In genomic region chr17:75913537-75914210, GRCh38 we compare ENCODE assay signal across 25 cellular contexts.
"Had no signal": no experiment of that assay in that cellular context is flagged by ENCODE, and none has a peak within 500 bp of the region (broad histone marks: within the 10 kb centered on the region; RNA-seq: fewer than 3 reads in every experiment).

No MANE protein-coding gene starts in this region.

- H3K4me3 ChIP-seq: gastrocnemius medialis, uterus had no signal

- H3K36me3 ChIP-seq: uterus had no signal

- H3K9me3 Mint-ChIP-seq: activated CD4-positive, alpha-beta T cell treated with anti-CD3 and anti-CD28 coated beads, Interleukin-2, amount 10 ng/mL, durations not matched to agents 7 days and 5 days; activated naive CD4-positive, alpha-beta T cell treated with anti-CD3 and anti-CD28 coated beads, Interleukin-2, amount 50 U/mL, for 24 hours; activated naive CD8-positive, alpha-beta T cell treated with anti-CD3 and anti-CD28 coated beads, Interleukin-2, amount 50 U/mL, for 24 hours; activated T-helper 2 cell treated with anti-CD3 and anti-CD28 coated beads, Interferon-gamma antibody, Interleukin-2, Interleukin-4, amounts not matched to agents 10 μg/mL and 5 μg/mL and 100 μg/mL, durations not matched to agents 14 hours and 24 hours and 36 hours; stimulated activated naive B cell treated with anti-CD40 and anti-IgM and Interleukin-4, amounts not matched to agents 10 μg/mL and 1 μg/mL and 100 μg/mL, for 72 hours; WTC11 had no signal

- ATAC-seq: activated CD8-positive, alpha-beta memory T cell treated with anti-CD3 and anti-CD28 coated beads, Interleukin-2, amount 10 ng/mL, durations not matched to agents 7 days and 5 days; activated CD8-positive, alpha-beta T cell treated with anti-CD3 and anti-CD28 coated beads, Interleukin-2, amount 10 ng/mL, durations not matched to agents 7 days and 5 days; activated naive CD8-positive, alpha-beta T cell treated with anti-CD3 and anti-CD28 coated beads, Interleukin-2, amount 50 U/mL, for 24 hours; gastrocnemius medialis; left cardiac atrium; left ventricle myocardium superior; right cardiac atrium; stimulated activated naive B cell treated with anti-CD40 and anti-IgM and Interleukin-4, amounts not matched to agents 10 μg/mL and 1 μg/mL and 100 μg/mL, for 72 hours; WTC11 had no signal

- DNase-seq: activated CD4-positive, alpha-beta T cell treated with anti-CD3 and anti-CD28 coated beads for 1 hour; activated CD4-positive, alpha-beta T cell treated with anti-CD3 and anti-CD28 coated beads, Interleukin-2, amount 10 ng/mL, durations not matched to agents 7 days and 5 days; activated CD8-positive, alpha-beta memory T cell treated with anti-CD3 and anti-CD28 coated beads, Interleukin-2, amount 10 ng/mL, durations not matched to agents 7 days and 5 days; activated CD8-positive, alpha-beta T cell treated with anti-CD3 and anti-CD28 coated beads, Interleukin-2, amount 10 ng/mL, durations not matched to agents 7 days and 5 days; activated naive CD8-positive, alpha-beta T cell treated with anti-CD3 and anti-CD28 coated beads, Interleukin-2, amount 50 U/mL, for 24 hours; activated T-cell treated with anti-CD3 and anti-CD28 coated beads, Interleukin-2, amount 50 U/mL, for 48 hours; amygdala; dermis blood vessel endothelial cell; effector CD8-positive, alpha-beta T cell; erythroblast; gastrocnemius medialis; glutamatergic neuron; left cardiac atrium; left ventricle myocardium superior; nucleus accumbens; right cardiac atrium; stimulated activated CD4-positive, alpha-beta T cell treated with anti-CD3 and anti-CD28 coated beads, Interleukin-15, amount 100 ng/mL, for 24 hours; stimulated activated CD4-positive, alpha-beta T cell treated with anti-CD3 and anti-CD28 coated beads, Interleukin-2, amount 100 ng/mL, for 24 hours; stimulated activated naive B cell treated with anti-CD40 and anti-IgM and Interleukin-4, amounts not matched to agents 10 μg/mL and 1 μg/mL and 100 μg/mL, for 72 hours; T-helper 2 cell; trophoblast cell; uterus had no signal

- H3K27me3 ChIP-seq: gastrocnemius medialis, uterus had no signal

- H3K4me1 ChIP-seq: gastrocnemius medialis had no signal

- H3K4me3 Mint-ChIP-seq: activated CD4-positive, alpha-beta T cell treated with anti-CD3 and anti-CD28 coated beads, Interleukin-2, amount 10 ng/mL, durations not matched to agents 7 days and 5 days; activated CD8-positive, alpha-beta memory T cell treated with anti-CD3 and anti-CD28 coated beads, Interleukin-2, amount 10 ng/mL, durations not matched to agents 7 days and 5 days; activated CD8-positive, alpha-beta T cell treated with anti-CD3 and anti-CD28 coated beads, Interleukin-2, amount 10 ng/mL, durations not matched to agents 7 days and 5 days; activated naive CD4-positive, alpha-beta T cell treated with anti-CD3 and anti-CD28 coated beads, Interleukin-2, amount 50 U/mL, for 24 hours; activated naive CD8-positive, alpha-beta T cell treated with anti-CD3 and anti-CD28 coated beads, Interleukin-2, amount 50 U/mL, for 24 hours; stimulated activated naive B cell treated with anti-CD40 and anti-IgM and Interleukin-4, amounts not matched to agents 10 μg/mL and 1 μg/mL and 100 μg/mL, for 72 hours; WTC11 had no signal

- H3K9me3 ChIP-seq: gastrocnemius medialis, uterus had no signal

- H3K27ac Mint-ChIP-seq: activated CD4-positive, alpha-beta T cell treated with anti-CD3 and anti-CD28 coated beads, Interleukin-2, amount 10 ng/mL, durations not matched to agents 7 days and 5 days; activated CD8-positive, alpha-beta memory T cell treated with anti-CD3 and anti-CD28 coated beads, Interleukin-2, amount 10 ng/mL, durations not matched to agents 7 days and 5 days; activated CD8-positive, alpha-beta T cell treated with anti-CD3 and anti-CD28 coated beads, Interleukin-2, amount 10 ng/mL, durations not matched to agents 7 days and 5 days; activated naive CD4-positive, alpha-beta T cell treated with anti-CD3 and anti-CD28 coated beads, Interleukin-2, amount 50 U/mL, for 24 hours; activated naive CD8-positive, alpha-beta T cell treated with anti-CD3 and anti-CD28 coated beads, Interleukin-2, amount 50 U/mL, for 24 hours; activated T-helper 2 cell treated with anti-CD3 and anti-CD28 coated beads, Interferon-gamma antibody, Interleukin-2, Interleukin-4, amounts not matched to agents 10 μg/mL and 5 μg/mL and 100 μg/mL, durations not matched to agents 14 hours and 24 hours and 36 hours; stimulated activated naive B cell treated with anti-CD40 and anti-IgM and Interleukin-4, amounts not matched to agents 10 μg/mL and 1 μg/mL and 100 μg/mL, for 72 hours had no signal

- H3K27me3 Mint-ChIP-seq: activated CD4-positive, alpha-beta T cell treated with anti-CD3 and anti-CD28 coated beads, Interleukin-2, amount 10 ng/mL, durations not matched to agents 7 days and 5 days; activated CD8-positive, alpha-beta memory T cell treated with anti-CD3 and anti-CD28 coated beads, Interleukin-2, amount 10 ng/mL, durations not matched to agents 7 days and 5 days; activated naive CD4-positive, alpha-beta T cell treated with anti-CD3 and anti-CD28 coated beads, Interleukin-2, amount 50 U/mL, for 24 hours; activated naive CD8-positive, alpha-beta T cell treated with anti-CD3 and anti-CD28 coated beads, Interleukin-2, amount 50 U/mL, for 24 hours; stimulated activated naive B cell treated with anti-CD40 and anti-IgM and Interleukin-4, amounts not matched to agents 10 μg/mL and 1 μg/mL and 100 μg/mL, for 72 hours had no signal
